Comparison of ENCODE assay signal across 26 cellular contexts in genomic region chr2:171847627-171848026, GRCh38.
"Had no signal": no experiment of that assay in that cellular context is flagged by ENCODE, and none has a peak within 500 bp of the region (broad histone marks: within the 10 kb centered on the region; RNA-seq: fewer than 3 reads in every experiment).

No MANE protein-coding gene starts in this region.

- H3K4me3 Mint-ChIP-seq: effector memory CD8-positive, alpha-beta T cell; immature natural killer cell; natural killer cell; stimulated activated effector memory CD8-positive, alpha-beta T cell treated with anti-CD3 and anti-CD28 coated beads, Interleukin-12 subunit alpha, Interleukin-12 subunit beta, amount 100 ng/mL, for 72 hours; type B pancreatic cell had no signal

- H3K27me3 ChIP-seq: esophagus squamous epithelium, ovary, sigmoid colon, testis, tibial artery had no signal

- H3K27me3 Mint-ChIP-seq: effector memory CD8-positive, alpha-beta T cell; type B pancreatic cell had no signal

- H3K4me1 ChIP-seq: esophagus squamous epithelium, lower lobe of right lung, tibial artery had no signal

- H3K27ac Mint-ChIP-seq: effector memory CD8-positive, alpha-beta T cell; immature natural killer cell; natural killer cell; progenitor cell of endocrine pancreas; stimulated activated effector memory CD8-positive, alpha-beta T cell treated with anti-CD3 and anti-CD28 coated beads, Interleukin-12 subunit alpha, Interleukin-12 subunit beta, amount 100 ng/mL, for 72 hours; type B pancreatic cell had no signal

- H3K4me3 ChIP-seq: coronary artery, esophagus squamous epithelium, lower lobe of right lung, ovary, sigmoid colon, testis, tibial artery had no signal

- H3K27ac ChIP-seq: coronary artery, esophagus squamous epithelium, lower lobe of right lung, ovary, sigmoid colon, testis, tibial artery had no signal

- ATAC-seq: effector memory CD8-positive, alpha-beta T cell; left ventricle myocardium superior; lower lobe of right lung; natural killer cell; right cardiac atrium; stimulated activated effector memory CD8-positive, alpha-beta T cell treated with anti-CD3 and anti-CD28 coated beads, Interleukin-12 subunit alpha, Interleukin-12 subunit beta, amount 100 ng/mL, for 72 hours; stimulated activated naive CD8-positive, alpha-beta T cell treated with anti-CD3 and anti-CD28 coated beads, Interleukin-15, Interleukin-2, amounts not matched to agents 100 U/mL and 50 U/mL, for 24 hours had no signal

- H3K9me3 Mint-ChIP-seq: effector memory CD8-positive, alpha-beta T cell; immature natural killer cell; natural killer cell; stimulated activated effector memory CD8-positive, alpha-beta T cell treated with anti-CD3 and anti-CD28 coated beads, Interleukin-12 subunit alpha, Interleukin-12 subunit beta, amount 100 ng/mL, for 72 hours; type B pancreatic cell had no signal

- H3K4me1 Mint-ChIP-seq: immature natural killer cell; natural killer cell; stimulated activated effector memory CD8-positive, alpha-beta T cell treated with anti-CD3 and anti-CD28 coated beads, Interleukin-12 subunit alpha, Interleukin-12 subunit beta, amount 100 ng/mL, for 72 hours had no signal

- H3K9me3 ChIP-seq: esophagus squamous epithelium, lower lobe of right lung, ovary, sigmoid colon, testis, tibial artery had no signal

- H3K36me3 Mint-ChIP-seq: natural killer cell had no signal

- FAIRE-seq: endometrium had no signal

- DNase-seq: effector memory CD8-positive, alpha-beta T cell; erythroblast; esophagus squamous epithelium; foreskin melanocyte; hypothalamus; immature natural killer cell; islet precursor cell; kidney glomerular epithelial cell; left ventricle myocardium superior; lower lobe of right lung; natural killer cell; occipital lobe; ovary; right cardiac atrium; sigmoid colon; stimulated activated CD4-positive, alpha-beta T cell treated with anti-CD3 and anti-CD28 coated beads, Interleukin-2, amount 100 ng/mL, for 24 hours; stimulated activated CD4-positive, alpha-beta T cell treated with anti-CD3 and anti-CD28 coated beads, Interleukin-4, amount 100 ng/mL, for 24 hours; stimulated activated naive CD8-positive, alpha-beta T cell treated with anti-CD3 and anti-CD28 coated beads, Interleukin-15, Interleukin-2, amounts not matched to agents 100 U/mL and 50 U/mL, for 24 hours; substantia nigra; testis; tibial artery had no signal

- H3K36me3 ChIP-seq: ovary had no signal
